ENCODE assay signal across 1 cellular context in the genomic region with DNA sequence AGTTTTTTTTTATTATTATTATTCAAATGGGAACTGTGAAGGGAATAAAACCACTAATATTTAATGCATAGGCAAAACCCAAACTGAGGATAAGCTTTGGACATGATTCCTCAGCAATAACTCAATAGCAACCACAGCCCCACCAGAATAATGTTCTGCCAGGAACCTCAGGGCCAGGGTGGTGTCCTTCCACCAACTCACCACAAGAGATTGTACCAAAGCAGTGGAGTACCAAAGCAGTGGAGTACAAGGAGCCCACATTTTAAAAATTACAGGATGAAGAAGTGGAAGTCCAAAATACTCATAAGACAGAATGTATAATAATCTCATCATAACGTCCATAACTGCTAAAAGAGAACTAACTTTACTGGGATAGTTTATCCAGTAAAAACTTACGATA.
TF ChIP-seq lines count a peak whose summit lies in the region.

No MANE protein-coding gene starts in this region.

TF ChIP-seq in HepG2, 621 proteins besides CTCF, POLR2A, EP300 and RAD21:
- no peak for TF ChIP-seq HNF4A (CRISPR knock-in tag; IDR thresholded peaks at IDR 0.05)
- TF ChIP-seq ZNF766 (CRISPR knock-in tag; IDR thresholded peaks at IDR 0.05; ENCODE audit: borderline replicate concordance), result no peak
- no peak for TF ChIP-seq FUBP1 (CRISPR knock-in tag; IDR thresholded peaks at IDR 0.05; ENCODE audit: borderline replicate concordance)
- TF ChIP-seq ATAD3A (CRISPR knock-in tag; IDR thresholded peaks at IDR 0.05), result no peak
- no peak for TF ChIP-seq KDM1A (CRISPR knock-in tag; IDR thresholded peaks at IDR 0.05)
- no peak for TF ChIP-seq ZBTB4 (CRISPR knock-in tag; IDR thresholded peaks at IDR 0.05; ENCODE audit: borderline replicate concordance)
- TF ChIP-seq SMAD9 (CRISPR knock-in tag; IDR thresholded peaks at IDR 0.05), result no peak
